Comparison of ENCODE assay signal across 9 cellular contexts in the genomic region with DNA sequence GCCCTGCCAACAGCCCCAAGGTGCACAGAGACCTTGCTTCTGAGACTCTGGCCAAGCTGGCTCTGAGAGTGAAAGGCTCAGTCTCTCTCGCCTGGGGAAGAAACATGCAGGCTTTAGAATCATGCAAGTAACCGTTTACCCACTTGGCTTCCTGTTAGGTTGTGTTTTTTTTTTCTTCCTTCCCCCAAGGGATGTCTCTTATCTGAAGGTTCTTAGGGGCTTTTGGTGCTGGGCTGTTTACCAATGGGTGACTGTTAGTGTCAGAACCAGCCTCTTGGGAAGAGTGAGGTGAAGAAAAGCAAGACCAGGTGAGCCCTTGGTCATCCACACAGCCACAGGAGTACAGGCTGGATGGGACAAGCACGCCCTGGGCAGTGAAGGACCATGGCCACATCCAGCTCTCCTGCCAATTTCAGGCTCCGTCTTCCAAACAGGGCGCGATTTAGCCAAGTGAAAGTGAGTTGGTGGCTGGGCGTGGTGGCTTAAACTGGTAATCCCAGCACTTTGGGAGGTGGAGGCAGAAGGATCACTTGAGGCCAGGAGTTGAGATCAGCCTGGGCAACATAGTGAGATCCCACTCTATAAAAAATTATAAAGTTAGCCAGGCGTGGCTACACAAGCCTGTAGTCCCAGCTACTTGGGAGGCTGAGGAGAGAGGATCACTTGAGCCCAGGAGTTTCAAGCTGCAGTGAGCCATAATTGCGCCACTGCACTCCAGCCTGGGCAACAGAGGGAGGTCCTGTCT.
DNase-seq lines count a peak whose midpoint lies in the region; ATAC-seq and TF ChIP-seq lines count a peak whose summit lies in the region.
"Had no signal": no experiment of that assay in that cellular context is flagged by ENCODE, and none has a peak within 500 bp of the region (broad histone marks: within the 10 kb centered on the region; RNA-seq: fewer than 3 reads in every experiment).

No MANE protein-coding gene starts in this region.

- no peaks in the 10 kb centered on the region for H3K27me3 ChIP-seq in GM06990 (replicated peaks; ENCODE audit: control insufficient read depth, insufficient read depth, low read length)
- no peaks in the 10 kb centered on the region for H3K27me3 ChIP-seq in MM.1S (replicated peaks; ENCODE audit: insufficient read depth, low read length)

- no peak for TF ChIP-seq CTCF in GM06990 (IDR thresholded peaks at IDR 0.05; ENCODE audit: insufficient read depth, low read length, poor library complexity, severe bottlenecking)
- TF ChIP-seq CTCF in MM.1S (IDR thresholded peaks at IDR 0.05; ENCODE audit: low read length): no peak

- H3K27ac ChIP-seq in MM.1S (ENCODE audit: low read length): peak overlapping the region; percentile 92

- H3K4me3 ChIP-seq in GM06990 (replicated peaks; ENCODE audit: low read depth, low read length) (0 out of 2 replicates have a peak overlapping the region, but pooled peaks have one; percentile 10), MM.1S (ENCODE audit: low read length) (no peak overlapping the region; the same call in 1 of the 2 replicates)
- H3K4me3 ChIP-seq: spleen had no signal

- H3K9me3 ChIP-seq in MM.1S (replicated peaks; ENCODE audit: insufficient read depth, low read length): no peaks in the 10 kb centered on the region
- H3K9me3 ChIP-seq: spleen had no signal

- ATAC-seq in GM19438 (IDR thresholded peaks at IDR 0.05; ENCODE audit: low read depth, unreplicated experiment) (peak; percentile 62), HG02763 (IDR thresholded peaks at IDR 0.05; ENCODE audit: unreplicated experiment) (no peak)

- peak overlapping the region; percentile 59 for H3K4me2 ChIP-seq in MM.1S (ENCODE audit: low read depth, low read length)

- H4K20me1 ChIP-seq in MM.1S (ENCODE audit: insufficient read depth, low read length): no peaks in the 10 kb centered on the region

- no peaks in the 10 kb centered on the region for H3K9me2 ChIP-seq in MM.1S (replicated peaks; ENCODE audit: insufficient read depth, low read length)

- H2AFZ ChIP-seq in MM.1S (ENCODE audit: low read length): peak overlapping the region; percentile 25; the same call in 1 of the 2 replicates

- H3F3A ChIP-seq in MM.1S (ENCODE audit: insufficient read depth, low read length): peaks cover 33% of the 10 kb centered on the region

- H3K4me1 ChIP-seq in MM.1S (ENCODE audit: low read length): peaks cover 48% of the 10 kb centered on the region

- DNase-seq in GM06990 (ENCODE audit: extremely low read depth, insufficient read length): peak; percentile 63
- DNase-seq in MM.1S: peak; percentile 90
- DNase-seq in cerebellar cortex (ENCODE audit: low spot score): peak; percentile 36
- DNase-seq in SHP77 treated with DMSO at 0.1 percent for 48 hours (lab: John Stamatoyannopoulos, UW): no peak
- DNase-seq in NK-92 (lab: John Stamatoyannopoulos, UW; ENCODE audit: unreplicated experiment): no peak
- no peak for DNase-seq in activated effector memory CD4-positive, alpha-beta T cell treated with anti-CD3 and anti-CD28 coated beads, Interleukin-2, amount 50 U/mL, for 16 hours
- DNase-seq: spleen had no signal

- H3K79me2 ChIP-seq in MM.1S (ENCODE audit: low read length): no peaks in the 10 kb centered on the region

- H3K9ac ChIP-seq in MM.1S (ENCODE audit: low read length): peak overlapping the region; percentile 41; the same call in 1 of the 2 replicates

- H3K36me3 ChIP-seq in GM06990 (ENCODE audit: control insufficient read depth, insufficient read depth, low read length) (no peaks in the 10 kb centered on the region), MM.1S (replicated peaks; ENCODE audit: insufficient read depth, low read length) (no peaks in the 10 kb centered on the region)
- H3K36me3 ChIP-seq: spleen had no signal

Comparison
In these comparisons a context has a peak if more than half of its experiments do, and no peak if none do; other contexts are left out.
1. DNase-seq: peak in GM06990 (single experiment), MM.1S (single experiment) and cerebellar cortex (single experiment); none in SHP77 treated with DMSO at 0.1 percent for 48 hours (single experiment), NK-92 (single experiment) and activated effector memory CD4-positive, alpha-beta T cell treated with anti-CD3 and anti-CD28 coated beads, Interleukin-2, amount 50 U/mL, for 16 hours (single experiment).